Comparison of ENCODE assay signal across 25 cellular contexts in genomic region chr12:53058674-53059433, GRCh38. TPM values are rescaled to one million over a fixed set of nuclear protein-coding genes. Genes with fewer than 3 reads are reported as not detected.
DNase-seq lines count a peak whose midpoint lies in the region; ATAC-seq and TF ChIP-seq lines count a peak whose summit lies in the region.
"Had no signal": no experiment of that assay in that cellular context is flagged by ENCODE, and none has a peak within 500 bp of the region (broad histone marks: within the 10 kb centered on the region; RNA-seq: fewer than 3 reads in every experiment).

No MANE protein-coding gene starts in this region.

- no peak for ATAC-seq in left ventricle myocardium superior
- ATAC-seq in Right ventricle myocardium inferior: no peak
- ATAC-seq in right cardiac atrium: no peak
- no peak for ATAC-seq in psoas muscle
- no peak for ATAC-seq in HG03175 (IDR thresholded peaks at IDR 0.05; ENCODE audit: unreplicated experiment)
- ATAC-seq in CD8-positive, alpha-beta T cell: no peak
- ATAC-seq: activated CD8-positive, alpha-beta memory T cell treated with anti-CD3 and anti-CD28 coated beads, Interleukin-2, amount 10 ng/mL, durations not matched to agents 7 days and 5 days; activated naive CD8-positive, alpha-beta T cell treated with anti-CD3 and anti-CD28 coated beads, Interleukin-2, amount 50 U/mL, for 24 hours had no signal

- H3K27ac Mint-ChIP-seq in CD8-positive, alpha-beta T cell: no peak overlapping the region
- H3K27ac Mint-ChIP-seq: activated CD8-positive, alpha-beta memory T cell treated with anti-CD3 and anti-CD28 coated beads, Interleukin-2, amount 10 ng/mL, durations not matched to agents 7 days and 5 days; activated naive CD8-positive, alpha-beta T cell treated with anti-CD3 and anti-CD28 coated beads, Interleukin-2, amount 50 U/mL, for 24 hours; dendritic cell treated with granulocyte-macrophage colony-stimulating factor and Interleukin-4, amounts not matched to agents 40 ng/mL and 50 ng/mL, for 4 days had no signal

- H3K9me3 Mint-ChIP-seq in CD8-positive, alpha-beta T cell: no peaks in the 10 kb centered on the region
- H3K9me3 Mint-ChIP-seq: activated naive CD8-positive, alpha-beta T cell treated with anti-CD3 and anti-CD28 coated beads, Interleukin-2, amount 50 U/mL, for 24 hours; dendritic cell treated with granulocyte-macrophage colony-stimulating factor and Interleukin-4, amounts not matched to agents 40 ng/mL and 50 ng/mL, for 4 days had no signal

- H3K9me3 ChIP-seq in right cardiac atrium (ENCODE audit: control insufficient read depth, low read length) (no peaks in the 10 kb centered on the region), psoas muscle (no peaks in the 10 kb centered on the region), vagina (no peaks in the 10 kb centered on the region)
- H3K9me3 ChIP-seq in CD8-positive, alpha-beta T cell (ENCODE audit: low read length): no peaks in the 10 kb centered on the region

- H3K27ac ChIP-seq in right cardiac atrium (ENCODE audit: low read length) (no peak overlapping the region), psoas muscle (no peak overlapping the region), vagina (peak overlapping the region; percentile 80)
- H3K27ac ChIP-seq in CD8-positive, alpha-beta T cell (ENCODE audit: low read depth, low read length): no peak overlapping the region
- H3K27ac ChIP-seq: KMS-11 had no signal

- peaks cover 6% of the 10 kb centered on the region for H3K4me1 ChIP-seq in right cardiac atrium (ENCODE audit: control insufficient read depth, insufficient read depth, low read length)
- peaks cover 34% of the 10 kb centered on the region for H3K4me1 ChIP-seq in psoas muscle
- peaks cover 71% of the 10 kb centered on the region for H3K4me1 ChIP-seq in vagina
- H3K4me1 ChIP-seq in CD8-positive, alpha-beta T cell (ENCODE audit: insufficient read depth, low read length): peaks cover under 1% of the 10 kb centered on the region

- POLR2A ChIA-PET in CD8-positive, alpha-beta T cell (lab: Charles Lee): interaction anchor here (1.5 kb wide), 1 partner anchor 11 kb away, joined by 5 read pairs; no protein-coding TSS in a partner anchor

- no peak overlapping the region for H3K4me3 ChIP-seq in right cardiac atrium (ENCODE audit: low read length)
- H3K4me3 ChIP-seq in psoas muscle: no peak overlapping the region
- H3K4me3 ChIP-seq in vagina: no peak overlapping the region
- H3K4me3 ChIP-seq in CD8-positive, alpha-beta T cell (ENCODE audit: low read depth, low read length): no peak overlapping the region

- peaks cover 10% of the 10 kb centered on the region for H3K4me1 Mint-ChIP-seq in CD8-positive, alpha-beta T cell (ENCODE audit: low read depth)

- H3K27me3 Mint-ChIP-seq in CD8-positive, alpha-beta T cell (ENCODE audit: low read depth): no peaks in the 10 kb centered on the region
- H3K27me3 Mint-ChIP-seq: activated CD8-positive, alpha-beta memory T cell treated with anti-CD3 and anti-CD28 coated beads, Interleukin-2, amount 10 ng/mL, durations not matched to agents 7 days and 5 days; activated naive CD8-positive, alpha-beta T cell treated with anti-CD3 and anti-CD28 coated beads, Interleukin-2, amount 50 U/mL, for 24 hours had no signal

- H3K36me3 Mint-ChIP-seq in CD8-positive, alpha-beta T cell: peaks cover 8% of the 10 kb centered on the region
- H3K36me3 Mint-ChIP-seq: activated CD8-positive, alpha-beta memory T cell treated with anti-CD3 and anti-CD28 coated beads, Interleukin-2, amount 10 ng/mL, durations not matched to agents 7 days and 5 days had no signal

- no peak for TF ChIP-seq CTCF in psoas muscle (IDR thresholded peaks at IDR 0.05)
- no peak for TF ChIP-seq CTCF in vagina (IDR thresholded peaks at IDR 0.05)
- no peak for TF ChIP-seq CTCF in CD8-positive, alpha-beta T cell (IDR thresholded peaks at IDR 0.05)

- DNase-seq in left ventricle myocardium superior: peak; percentile 42
- DNase-seq in Right ventricle myocardium inferior (ENCODE audit: missing footprints): no peak
- DNase-seq in right cardiac atrium: peak; percentile 41 to 70 (median 65)
- DNase-seq in psoas muscle: peak; percentile 31 to 57
- DNase-seq in vagina (ENCODE audit: extremely low spot score in 2 of 2): no peak
- no peak for DNase-seq in DMS79 (lab: John Stamatoyannopoulos, UW)
- DNase-seq in CD8-positive, alpha-beta T cell: no peak
- DNase-seq: activated CD4-positive, alpha-beta T cell treated with anti-CD3 and anti-CD28 coated beads for 48 hours; activated naive CD8-positive, alpha-beta T cell treated with anti-CD3 and anti-CD28 coated beads, Interleukin-2, amount 50 U/mL, for 24 hours; hypothalamus; MV-4-11; NCI-H1694; NCI-H2171 treated with DMSO at 0.1 percent for 48 hours; NCI-H526; SHP77; stimulated activated CD4-positive, alpha-beta T cell treated with anti-CD3 and anti-CD28 coated beads, Interleukin-12 subunit alpha, Interleukin-12 subunit beta, amount 100 ng/mL, for 4 hours had no signal

- H3K27me3 ChIP-seq in right cardiac atrium (ENCODE audit: control insufficient read depth, insufficient read depth) (no peaks in the 10 kb centered on the region), psoas muscle (ENCODE audit: insufficient read depth in 3 of 3, low read length in 2 of 3) (no peaks in the 10 kb centered on the region), vagina (no peaks in the 10 kb centered on the region)
- H3K27me3 ChIP-seq in CD8-positive, alpha-beta T cell (ENCODE audit: insufficient read depth, low read length): no peaks in the 10 kb centered on the region

- WGBS in right cardiac atrium: 73% methylated on average over 35 of the region's 35 CpGs
- WGBS in psoas muscle, 3 donors: 69 to 76% (median 73%) methylated on average over 31 to 35 of the region's 35 CpGs

- TF ChIP-seq POLR2A in vagina (IDR thresholded peaks at IDR 0.05): no peak

- intact Hi-C loops in left ventricle myocardium superior (cut with micrococcal nuclease) (no loop called here), Right ventricle myocardium inferior (cut with DNase I) (no loop called here), right cardiac atrium (cut with DNase I) (no loop called here), psoas muscle (cut with DNase I) (no loop called here), vagina (cut with DNase I) (no loop called here)
- intact Hi-C loops in CD8-positive, alpha-beta T cell (cut with DNase I, micrococcal nuclease): no loop called here

- H3K36me3 ChIP-seq in psoas muscle (ENCODE audit: insufficient read depth in 1 of 2, low read depth in 1 of 2): peaks cover 0 to 90% of the 10 kb centered on the region in 2 donors
- H3K36me3 ChIP-seq in vagina: peaks cover 0 to 62% of the 10 kb centered on the region in 2 donors
- no peaks in the 10 kb centered on the region for H3K36me3 ChIP-seq in CD8-positive, alpha-beta T cell (ENCODE audit: insufficient read depth, low read length)

- H3K4me3 Mint-ChIP-seq in CD8-positive, alpha-beta T cell: no peak overlapping the region
- H3K4me3 Mint-ChIP-seq: activated CD8-positive, alpha-beta memory T cell treated with anti-CD3 and anti-CD28 coated beads, Interleukin-2, amount 10 ng/mL, durations not matched to agents 7 days and 5 days; activated naive CD8-positive, alpha-beta T cell treated with anti-CD3 and anti-CD28 coated beads, Interleukin-2, amount 50 U/mL, for 24 hours; CD14-positive monocyte; dendritic cell treated with granulocyte-macrophage colony-stimulating factor and Interleukin-4, amounts not matched to agents 40 ng/mL and 50 ng/mL, for 4 days had no signal

- CTCF ChIA-PET in CD8-positive, alpha-beta T cell (lab: Charles Lee): interaction anchor here (0.9 to 6.1 kb wide), 5 partner anchors 8 to 40 kb away, joined by 3 to 57 read pairs (median 4); no protein-coding TSS in a partner anchor

RNA-seq across cellular contexts. Expression of gene TNS2, which starts 9.0 kb away (rescaled TPM):
- total RNA-seq in left ventricle myocardium superior (120 TPM), Right ventricle myocardium inferior (122 TPM), right cardiac atrium (100 to 1,000 TPM; 104 to 145 (median 116) TPM), psoas muscle (100 to 1,000 TPM in 1 of 4 donors, 10 to 100 TPM in 3; 39.4 to 132 (median 70.7) TPM), vagina (235 TPM)
- polyA plus RNA-seq in right cardiac atrium (155 TPM), psoas muscle (10 to 100 TPM; 37.7 to 48.9 (median 47.1) TPM)
- 1 to 10 TPM; 2.5 to 3.2 TPM for total RNA-seq in CD8-positive, alpha-beta T cell

RNA-seq across cellular contexts. Expression of gene SPRYD3, which starts 20.3 kb away (rescaled TPM):
- total RNA-seq in left ventricle myocardium superior (39.8 TPM), Right ventricle myocardium inferior (41.0 TPM), right cardiac atrium (10 to 100 TPM; 40.8 to 59.6 (median 47.1) TPM), psoas muscle (10 to 100 TPM; 19.7 to 22.6 (median 21.7) TPM), vagina (27.0 TPM)
- polyA plus RNA-seq in right cardiac atrium (29.4 TPM), psoas muscle (10 to 100 TPM; 16.5 to 49.1 (median 34.2) TPM)
- total RNA-seq in CD8-positive, alpha-beta T cell: 10 to 100 TPM; 25.1 to 25.6 TPM

RNA-seq across cellular contexts. Expression of gene IGFBP6, which starts 38.6 kb away (rescaled TPM):
- total RNA-seq in left ventricle myocardium superior (45.5 TPM), Right ventricle myocardium inferior (54.3 TPM), right cardiac atrium (100 to 1,000 TPM in 3 of 4 donors, 10 to 100 TPM in 1; 49.7 to 178 (median 146) TPM), psoas muscle (10 to 100 TPM in 3 of 4 donors, 1 to 10 TPM in 1; 6.4 to 21.3 (median 18.1) TPM), vagina (684 TPM)
- polyA plus RNA-seq in right cardiac atrium (130 TPM), psoas muscle (10 to 100 TPM; 23.9 to 27.0 (median 25.5) TPM)
- 1 to 10 TPM in 1 of 2 experiments, under 1 TPM in 1; 0.58 to 1.2 TPM for total RNA-seq in CD8-positive, alpha-beta T cell
- polyA plus RNA-seq: CD14-positive monocyte, neural cell had no signal

RNA-seq across cellular contexts. Expression of gene SOAT2, which starts 44.4 kb away (rescaled TPM):
- total RNA-seq in left ventricle myocardium superior: 0.12 TPM
- not detected for total RNA-seq in Right ventricle myocardium inferior
- under 1 TPM in 2 of 4 donors, not detected in 2; 0.17 to 0.18 TPM for total RNA-seq in right cardiac atrium
- 0.07 TPM for polyA plus RNA-seq in right cardiac atrium
- not detected for total RNA-seq in psoas muscle
- polyA plus RNA-seq in psoas muscle: under 1 TPM; 0.05 to 0.07 (median 0.07) TPM
- 0.74 TPM for total RNA-seq in vagina
- total RNA-seq in CD8-positive, alpha-beta T cell: 1 to 10 TPM; 2.5 to 2.9 TPM
- total RNA-seq: bronchial epithelial cell, fibroblast of villous mesenchyme, kidney epithelial cell had no signal
- polyA plus RNA-seq: CD14-positive monocyte, neural cell had no signal

RNA-seq across cellular contexts. Expression of gene EIF4B, which starts 52.6 kb away (rescaled TPM):
- total RNA-seq in left ventricle myocardium superior (513 TPM), Right ventricle myocardium inferior (416 TPM), right cardiac atrium (100 to 1,000 TPM; 391 to 552 (median 433) TPM), psoas muscle (100 to 1,000 TPM; 565 to 669 (median 617) TPM), vagina (339 TPM)
- polyA plus RNA-seq in right cardiac atrium (65.5 TPM), psoas muscle (100 to 1,000 TPM; 150 to 304 (median 207) TPM)
- 100 to 1,000 TPM; 709 to 741 TPM for total RNA-seq in CD8-positive, alpha-beta T cell

Comparison
In these comparisons a context has a peak if more than half of its experiments do, and no peak if none do; other contexts are left out.
1. DNase-seq: peak in left ventricle myocardium superior (single experiment), right cardiac atrium (3 of 3) and psoas muscle (2 of 2); none in Right ventricle myocardium inferior (single experiment), vagina (0 of 2), DMS79 (single experiment) and CD8-positive, alpha-beta T cell (0 of 7).
2. RNA of gene TNS2, which starts 9.0 kb away (total RNA-seq): 235 TPM in vagina (single experiment), 122 TPM in Right ventricle myocardium inferior (single experiment), 104 to 145 TPM in right cardiac atrium, 120 TPM in left ventricle myocardium superior (single experiment) and 39.4 to 132 TPM in psoas muscle; 2.5 to 3.2 TPM in CD8-positive, alpha-beta T cell; every median in the first group is over 4 times any median in the second.